Comparison of ENCODE assay signal across 1 cellular context in genomic region chr5:69189162-69190086, GRCh38.
A peak's percentile ranks its signal among the peaks of the same experiment; 100 is the strongest.
TF ChIP-seq lines count a peak whose summit lies in the region.

A gene with protein sequence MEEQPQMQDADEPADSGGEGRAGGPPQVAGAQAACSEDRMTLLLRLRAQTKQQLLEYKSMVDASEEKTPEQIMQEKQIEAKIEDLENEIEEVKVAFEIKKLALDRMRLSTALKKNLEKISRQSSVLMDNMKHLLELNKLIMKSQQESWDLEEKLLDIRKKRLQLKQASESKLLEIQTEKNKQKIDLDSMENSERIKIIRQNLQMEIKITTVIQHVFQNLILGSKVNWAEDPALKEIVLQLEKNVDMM (plus strand): TSS chr5:69189583. CDS start chr5:69189635, 52 bp downstream.

TF ChIP-seq in HEK293, 187 proteins besides CTCF, POLR2A, EP300 and RAD21 (continued from another document):
- TF ChIP-seq PRDM4 (tag by site-specific recombination; IDR thresholded peaks at IDR 0.05) (no peak), PRDM1 (tag by site-specific recombination; IDR thresholded peaks at IDR 0.05) (peak; percentile 87), ZBTB10 (tag by site-specific recombination; IDR thresholded peaks at IDR 0.05) (no peak)
